8 cellular contexts compared by ENCODE assay signal in genomic region chr10:110872145-110872983, GRCh38. TPM values are rescaled to one million over a fixed set of nuclear protein-coding genes. Genes with fewer than 3 reads are reported as not detected.
A peak's percentile ranks its signal among the peaks of the same experiment; 100 is the strongest.
DNase-seq lines count a peak whose midpoint lies in the region; ATAC-seq, FAIRE-seq and TF ChIP-seq lines count a peak whose summit lies in the region.

No MANE protein-coding gene starts in this region.

- peak overlapping the region; percentile 36; the same call in 1 of the 2 replicates for H3K18ac ChIP-seq in H1 (ENCODE audit: extremely low read depth, low read length)

- TF ChIP-seq RAD21 in H1 (IDR thresholded peaks at IDR 0.05 in 1 of 2, conservative IDR thresholded peaks at IDR 0.05 in 1 of 2; ENCODE audit: low read depth in 2 of 2, low read length in 2 of 2) = no peak

- H2BK20ac ChIP-seq in H1 (ENCODE audit: low read length) = no peak overlapping the region

- H4K8ac ChIP-seq in H1 (ENCODE audit: extremely low read depth, insufficient read depth, low read length) = peak overlapping the region; percentile 86; the same call in 1 of the 2 replicates

- H3K9ac ChIP-seq in H1 (replicated peaks in 1 of 4; ENCODE audit: extremely low read depth in 1 of 4, low read depth in 3 of 4, low read length in 3 of 4) = peak overlapping the region; percentile 62 to 88 (median 70)

- no peaks in the 10 kb centered on the region for H4K20me1 ChIP-seq in H1 (replicated peaks in 1 of 2; ENCODE audit: control insufficient read depth in 1 of 2, insufficient read depth in 2 of 2, low read length in 2 of 2)

- no peak overlapping the region for H3K56ac ChIP-seq in H1 (replicated peaks; ENCODE audit: insufficient read length, low read depth, low read length)

- peak; percentile 53 for ATAC-seq in GM19035 (IDR thresholded peaks at IDR 0.05; ENCODE audit: unreplicated experiment)
- ATAC-seq in HG03378 (IDR thresholded peaks at IDR 0.05; ENCODE audit: unreplicated experiment) = peak; percentile 27

- H3K4me3 ChIP-seq in AG10803 (ENCODE audit: low read length) = peak overlapping the region; percentile 81
- H3K4me3 ChIP-seq in H1 (ENCODE audit: extremely low read depth in 1 of 4, insufficient read depth in 2 of 4, low read depth in 3 of 4, low read length in 4 of 4) = peak overlapping the region; percentile 50 to 74 (median 64)

- POLR2A ChIA-PET in H1 (lab: Charles Lee; ENCODE audit: partially characterized antibody) = interaction anchor here (0.8 to 1.5 kb wide), 9 partner anchors 10 to 568 kb away, joined by 3 to 5 read pairs (median 4); partner anchors contain the start of genes BBIP1, SHOC2 and SMNDC1

- 1% methylated on average over 12 of the region's 70 CpGs; no CpG with 5 or more reads in 1 of the 2 experiments for WGBS in H1 (ENCODE audit: extremely low coverage in 1 of 2, insufficient coverage in 1 of 2, insufficient read length in 1 of 2, insufficient replicate concordance in 2 of 2, low coverage in 1 of 2, low lambda C conversion rate in 2 of 2, missing lambda C conversion rate in 1 of 2), 2 experiments

- peak; percentile 35 for TF ChIP-seq CTCF in AG10803 (conservative IDR thresholded peaks at IDR 0.05; ENCODE audit: low read length)
- TF ChIP-seq CTCF in H1 (IDR thresholded peaks at IDR 0.05; ENCODE audit: control extremely low read depth in 1 of 3, insufficient read depth in 1 of 3, low read depth in 1 of 3, low read length in 3 of 3) = no peak; a peak in 1 of 4 replicates

- H2BK12ac ChIP-seq in H1 (ENCODE audit: low read depth, low read length) = no peak overlapping the region

- peaks cover 0 to 11% of the 10 kb centered on the region in 2 experiments; a peak in 2 of 4 replicates for H3K79me2 ChIP-seq in H1 (ENCODE audit: control insufficient read depth in 1 of 2, insufficient read depth in 2 of 2, low read length in 2 of 2)

- H4K5ac ChIP-seq in H1 (ENCODE audit: insufficient read length, low read depth, low read length) = peak overlapping the region; percentile 51

- no peak overlapping the region for H2BK15ac ChIP-seq in H1 (ENCODE audit: low read length)

- no peak overlapping the region for H2BK120ac ChIP-seq in H1 (replicated peaks; ENCODE audit: low read depth, low read length)

- peaks cover 4 to 12% (median 8%) of the 10 kb centered on the region in 4 experiments for H3K4me1 ChIP-seq in H1 (replicated peaks in 1 of 4; ENCODE audit: control insufficient read depth in 3 of 4, insufficient read depth in 4 of 4, low read length in 3 of 4)

- H3K79me1 ChIP-seq in H1 (ENCODE audit: low read depth, low read length) = no peaks in the 10 kb centered on the region; the same call in 1 of the 2 replicates

- H3K23me2 ChIP-seq in H1 (ENCODE audit: low read depth, low read length) = peaks cover 2% of the 10 kb centered on the region; the same call in 1 of the 2 replicates

- peak overlapping the region; percentile 88 for H4K91ac ChIP-seq in H1 (replicated peaks; ENCODE audit: insufficient read length, low read length)

- peak overlapping the region; percentile 81 to 83 for H3K4me2 ChIP-seq in H1 (ENCODE audit: insufficient read depth in 1 of 2, low read depth in 2 of 2, low read length in 2 of 2)

- H2AK5ac ChIP-seq in H1 (ENCODE audit: low read depth, low read length) = no peak overlapping the region

- 0 out of 2 replicates have a peak overlapping the region, but pooled peaks have one; percentile 43 for H2AFZ ChIP-seq in H1 (ENCODE audit: low read length)

- CTCF ChIA-PET in H1 (lab: Charles Lee; ENCODE audit: partially characterized antibody) = interaction anchor here (0.6 to 0.7 kb wide), 3 partner anchors 71 to 272 kb away, joined by 3 read pairs; no protein-coding TSS in a partner anchor

- H3K14ac ChIP-seq in H1 (ENCODE audit: insufficient read length) = no peak overlapping the region

- peak; percentile 65 to 75 for TF ChIP-seq POLR2A in H1 (IDR thresholded peaks at IDR 0.05; ENCODE audit: control extremely low read depth in 1 of 2, low read depth in 2 of 2, low read length in 2 of 2)

- no peak overlapping the region for H3K23ac ChIP-seq in H1 (ENCODE audit: insufficient read length)

- H3K27ac ChIP-seq in H1 (ENCODE audit: low read depth, low read length) = peak overlapping the region; percentile 77

- H2BK5ac ChIP-seq in H1 (ENCODE audit: low read depth, low read length) = no peak overlapping the region

- H3K27me3 ChIP-seq in H1 (replicated peaks in 1 of 4; ENCODE audit: control insufficient read depth in 3 of 4, extremely low read depth in 1 of 4, insufficient read depth in 3 of 4, low read length in 3 of 4) = no peaks in the 10 kb centered on the region

- peak; percentile 82 for DNase-seq in AG10803 (ENCODE audit: low read depth)
- peak; percentile 66 for DNase-seq in NK-92 treated with Interleukin-12 subunit alpha and Interleukin-12 subunit beta, amount 100 ng/mL, for 24 hours (lab: John Stamatoyannopoulos, UW)
- peak in 2 of 3 experiments; percentile 53 to 66 for DNase-seq in activated CD8-positive, alpha-beta memory T cell treated with anti-CD3 and anti-CD28 coated beads for 48 hours (ENCODE audit: low read depth in 2 of 3, low spot score in 2 of 3)
- peak; percentile 61 to 82 for DNase-seq in H1 (ENCODE audit: low read depth in 1 of 2, low spot score in 2 of 2)
- DNase-seq in mesenteric fat pad (ENCODE audit: low spot score) = peak; percentile 94
- DNase-seq in stimulated activated CD8-positive, alpha-beta memory T cell treated with anti-CD3 and anti-CD28 coated beads, Interleukin-15, amount 100 ng/mL, for 1 hour (ENCODE audit: low read depth) = peak; percentile 62

- H3K4ac ChIP-seq in H1 (replicated peaks; ENCODE audit: insufficient read length, low read depth, low read length) = no peak overlapping the region

- H3K9me3 ChIP-seq in H1 (ENCODE audit: insufficient read depth in 2 of 2, low read depth in 1 of 2, low read length in 1 of 2) = no peaks in the 10 kb centered on the region

- TF ChIP-seq EP300 in H1 (IDR thresholded peaks at IDR 0.05; ENCODE audit: borderline replicate concordance in 1 of 2, low read depth in 2 of 2, low read length in 2 of 2) = no peak

- peaks cover 0 to 3% (median 0%) of the 10 kb centered on the region in 4 experiments; a peak in 2 of 8 replicates for H3K36me3 ChIP-seq in H1 (ENCODE audit: control insufficient read depth in 2 of 4, insufficient read depth in 4 of 4, low read length in 3 of 4)

- no peak for FAIRE-seq in H1 (lab: Jason Lieb, UNC)

TF ChIP-seq in H1, 55 proteins besides CTCF, POLR2A, EP300 and RAD21 (continues in another document):
- TF ChIP-seq NRF1 (IDR thresholded peaks at IDR 0.05; ENCODE audit: low read depth, low read length) = no peak
- TF ChIP-seq HDAC2 (IDR thresholded peaks at IDR 0.05; ENCODE audit: borderline replicate concordance in 1 of 2, low read depth in 2 of 2, low read length in 2 of 2) = peak; percentile 27 to 85; a peak in 2 of 4 replicates
- no peak for TF ChIP-seq RNF2 (IDR thresholded peaks at IDR 0.05; ENCODE audit: borderline replicate concordance, low read depth, low read length, missing control alignments, poor library complexity, severe bottlenecking)
- TF ChIP-seq BRCA1 (IDR thresholded peaks at IDR 0.05; ENCODE audit: low read depth, low read length) = no peak
- 0 out of 2 replicates have a peak, but pooled peaks have one; percentile 23 for TF ChIP-seq YY1 (IDR thresholded peaks at IDR 0.05; ENCODE audit: low read depth, low read length)
- peak; percentile 82 for TF ChIP-seq E2F6 (IDR thresholded peaks at IDR 0.05)
- TF ChIP-seq CHD2 (IDR thresholded peaks at IDR 0.05; ENCODE audit: low read length) = no peak
- no peak for TF ChIP-seq BACH1 (IDR thresholded peaks at IDR 0.05; ENCODE audit: low read length)
- peak; percentile 67; the same call in 1 of the 2 replicates for TF ChIP-seq POLR2AphosphoS5 (IDR thresholded peaks at IDR 0.05; ENCODE audit: low read depth, low read length)
- TF ChIP-seq CHD1 (IDR thresholded peaks at IDR 0.05; ENCODE audit: low read depth, low read length) = no peak
- peak; percentile 52 for TF ChIP-seq ASH2L (IDR thresholded peaks at IDR 0.05; ENCODE audit: low read length)

RNA-seq across cellular contexts. Expression of gene PDCD4, which starts 0.6 kb away (rescaled TPM):
- total RNA-seq in H1 (2021; fragmentation: NEBNext Ultra II Directional; extraction: Animal tissue kit (Norgen Biotek cat#: 25700)) = 22.8 and 26.8 TPM in 2 replicates
- 3.2 and 3.3 TPM in 2 replicates for polyA plus RNA-seq in H1 (2011; rRNA removed)
- polyA plus RNA-seq in H1 (2011; cell fraction: cytosol; rRNA removed) = 13.7 TPM
- polyA plus RNA-seq in H1 (2011; cell fraction: nucleus; rRNA removed) = 2.2 TPM
- 16.4 to 27.5 TPM (median 23.0 TPM) in 4 replicates for polyA plus RNA-seq in H1 (2012, experiment 1 of 2)
- 1.1 TPM for polyA plus RNA-seq in H1 (2012, experiment 2 of 2)
- 9.0 TPM for polyA plus RNA-seq in H1 (2013, experiment 1 of 2)
- 8.4 TPM for polyA plus RNA-seq in H1 (2013, experiment 2 of 2)
- 4.7 and 5.2 TPM in 2 replicates for polyA minus RNA-seq in H1 (2011; rRNA and poly(A)+ RNA removed)
- 10.1 TPM for polyA minus RNA-seq in H1 (2011; cell fraction: cytosol; rRNA and poly(A)+ RNA removed)
- 14.0 TPM for polyA minus RNA-seq in H1 (2011; cell fraction: nucleus; rRNA and poly(A)+ RNA removed)
- total RNA-seq in mesenteric fat pad = 146 TPM

RNA-seq across cellular contexts. Expression of gene BBIP1, which starts 46.6 kb away (rescaled TPM):
- 19.6 and 22.2 TPM in 2 replicates for total RNA-seq in H1 (2021; fragmentation: NEBNext Ultra II Directional; extraction: Animal tissue kit (Norgen Biotek cat#: 25700))
- polyA plus RNA-seq in H1 (2011; rRNA removed) = 6.9 and 8.8 TPM in 2 replicates
- polyA plus RNA-seq in H1 (2011; cell fraction: cytosol; rRNA removed) = 13.4 TPM
- polyA plus RNA-seq in H1 (2011; cell fraction: nucleus; rRNA removed) = 9.5 TPM
- 14.7 to 37.7 TPM (median 15.4 TPM) in 4 replicates for polyA plus RNA-seq in H1 (2012, experiment 1 of 2)
- polyA plus RNA-seq in H1 (2012, experiment 2 of 2) = 4.3 TPM
- 21.8 TPM for polyA plus RNA-seq in H1 (2013, experiment 1 of 2)
- 21.4 TPM for polyA plus RNA-seq in H1 (2013, experiment 2 of 2)
- 11.1 and 13.5 TPM in 2 replicates for polyA minus RNA-seq in H1 (2011; rRNA and poly(A)+ RNA removed)
- polyA minus RNA-seq in H1 (2011; cell fraction: cytosol; rRNA and poly(A)+ RNA removed) = 5.6 TPM
- polyA minus RNA-seq in H1 (2011; cell fraction: nucleus; rRNA and poly(A)+ RNA removed) = 30.2 TPM
- total RNA-seq in mesenteric fat pad = 26.9 TPM

RNA-seq across cellular contexts. Expression of gene SHOC2, which starts 47.0 kb away (rescaled TPM):
- total RNA-seq in H1 (2021; fragmentation: NEBNext Ultra II Directional; extraction: Animal tissue kit (Norgen Biotek cat#: 25700)) = 28.2 and 30.2 TPM in 2 replicates
- polyA plus RNA-seq in H1 (2011; rRNA removed) = 4.3 and 7.6 TPM in 2 replicates
- polyA plus RNA-seq in H1 (2011; cell fraction: cytosol; rRNA removed) = 8.2 TPM
- polyA plus RNA-seq in H1 (2011; cell fraction: nucleus; rRNA removed) = 2.5 TPM
- polyA plus RNA-seq in H1 (2012, experiment 1 of 2) = 6.6 to 12.6 TPM (median 8.2 TPM) in 4 replicates
- polyA plus RNA-seq in H1 (2012, experiment 2 of 2) = 0.92 TPM
- 15.2 TPM for polyA plus RNA-seq in H1 (2013, experiment 1 of 2)
- 17.5 TPM for polyA plus RNA-seq in H1 (2013, experiment 2 of 2)
- 15.4 and 27.7 TPM in 2 replicates for polyA minus RNA-seq in H1 (2011; rRNA and poly(A)+ RNA removed)
- 19.5 TPM for polyA minus RNA-seq in H1 (2011; cell fraction: cytosol; rRNA and poly(A)+ RNA removed)
- 47.7 TPM for polyA minus RNA-seq in H1 (2011; cell fraction: nucleus; rRNA and poly(A)+ RNA removed)
- 79.5 TPM for total RNA-seq in mesenteric fat pad

Comparison
In these comparisons a context has a peak if more than half of its experiments do, and no peak if none do; other contexts are left out.
1. Peak in every context shown above with its lines: DNase-seq, ATAC-seq, H3K4me3 ChIP-seq and H3K27ac ChIP-seq.